ENCODE assay signal across 1 cellular context in genomic region chr5:179816401-179817070, GRCh38.
TF ChIP-seq lines count a peak whose summit lies in the region.

No MANE protein-coding gene starts in this region.

TF ChIP-seq in HEK293, 187 proteins besides CTCF, POLR2A, EP300 and RAD21 (continued from another document):
- no peak for TF ChIP-seq ZNF148 (tag by site-specific recombination; IDR thresholded peaks at IDR 0.05; ENCODE audit: borderline replicate concordance)
- 0 out of 2 replicates have a peak, but pooled peaks have one; percentile 22 for TF ChIP-seq ZBTB10 (tag by site-specific recombination; IDR thresholded peaks at IDR 0.05)
- no peak for TF ChIP-seq MYNN (tag by site-specific recombination; IDR thresholded peaks at IDR 0.05; ENCODE audit: borderline replicate concordance)
- TF ChIP-seq OSR2 (tag by site-specific recombination; IDR thresholded peaks at IDR 0.05) = no peak
- no peak for TF ChIP-seq PRDM10 (tag by site-specific recombination; IDR thresholded peaks at IDR 0.05)
- no peak for TF ChIP-seq ZNF785 (tag by site-specific recombination; IDR thresholded peaks at IDR 0.05)
- no peak for TF ChIP-seq YY1 (tag by site-specific recombination; IDR thresholded peaks at IDR 0.05)
- TF ChIP-seq ZNF600 (tag by site-specific recombination; IDR thresholded peaks at IDR 0.05) = no peak
- TF ChIP-seq TCF7L2 (IDR thresholded peaks at IDR 0.05; ENCODE audit: borderline replicate concordance, low read depth, low read length) = no peak
- no peak for TF ChIP-seq ZNF433 (tag by site-specific recombination; IDR thresholded peaks at IDR 0.05; ENCODE audit: low read depth)
- no peak for TF ChIP-seq GLI2 (tag by site-specific recombination; IDR thresholded peaks at IDR 0.05; ENCODE audit: borderline replicate concordance, low read depth)
- no peak for TF ChIP-seq ZBTB49 (tag by site-specific recombination; IDR thresholded peaks at IDR 0.05; ENCODE audit: low read depth)
- no peak for TF ChIP-seq ZFP37 (tag by site-specific recombination; IDR thresholded peaks at IDR 0.05)
